Comparison of ENCODE assay signal across 9 cellular contexts in genomic region chr13:108176685-108177274, GRCh38. TPM values are rescaled to one million over a fixed set of nuclear protein-coding genes. Genes with fewer than 3 reads are reported as not detected.
DNase-seq lines count a peak whose midpoint lies in the region; ATAC-seq and TF ChIP-seq lines count a peak whose summit lies in the region.
"Had no signal": no experiment of that assay in that cellular context is flagged by ENCODE, and none has a peak within 500 bp of the region (broad histone marks: within the 10 kb centered on the region; RNA-seq: fewer than 3 reads in every experiment).

No MANE protein-coding gene starts in this region.

- H3K27ac ChIP-seq in mesendoderm (ENCODE audit: low read depth, low read length), result no peak overlapping the region

- no peaks in the 10 kb centered on the region for H3K4me1 ChIP-seq in mesendoderm (ENCODE audit: control insufficient read depth, low read depth, low read length)

- no peak overlapping the region for H3K23ac ChIP-seq in mesendoderm (ENCODE audit: low read length)

- H4K5ac ChIP-seq in mesendoderm (ENCODE audit: low read length), result no peak overlapping the region

- WGBS in mesendoderm (ENCODE audit: extremely low coverage, insufficient coverage, low lambda C conversion rate), result no CpG with 5 or more reads among the region's 8 CpGs

- no peaks in the 10 kb centered on the region for H3K79me1 ChIP-seq in mesendoderm (ENCODE audit: low read length)

- no peaks in the 10 kb centered on the region for H3K79me2 ChIP-seq in mesendoderm (ENCODE audit: control insufficient read depth, insufficient read depth, low read length)

- TF ChIP-seq CTCF in GM06990 (IDR thresholded peaks at IDR 0.05; ENCODE audit: insufficient read depth, low read length, poor library complexity, severe bottlenecking) (peak; percentile 57), brain (conservative IDR thresholded peaks at IDR 0.05) (peak; percentile 22 to 50)

- no peak overlapping the region for H4K8ac ChIP-seq in mesendoderm (ENCODE audit: low read depth, low read length)

- H3K4me3 Mint-ChIP-seq in brain, result no peak overlapping the region
- H3K4me3 Mint-ChIP-seq: T-helper 1 cell treated with Interleukin-12 subunit alpha and Interleukin-12 subunit beta and Interleukin-4 antibody, amounts not matched to agents 30 μg/mL and 1 μg/mL, for 36 hours had no signal

- DNase-seq in GM06990 (ENCODE audit: extremely low read depth, insufficient read length), result no peak
- peak; percentile 59 for DNase-seq in T-helper 9 cell
- peak; percentile 57 for DNase-seq in mesendoderm
- DNase-seq in retina, result no peak

- H2BK15ac ChIP-seq in mesendoderm (replicated peaks; ENCODE audit: low read depth), result no peak overlapping the region

- H2BK5ac ChIP-seq in mesendoderm (ENCODE audit: low read length), result no peak overlapping the region

- no peak overlapping the region for H2BK120ac ChIP-seq in mesendoderm (ENCODE audit: low read depth, low read length)

- H3K27me3 ChIP-seq in GM06990 (replicated peaks; ENCODE audit: control insufficient read depth, insufficient read depth, low read length) (no peaks in the 10 kb centered on the region), mesendoderm (ENCODE audit: insufficient read depth, low read length, poor library complexity) (no peaks in the 10 kb centered on the region)

- no peak overlapping the region for H3K4ac ChIP-seq in mesendoderm (ENCODE audit: low read depth, low read length)

- H3K4me2 ChIP-seq in mesendoderm (ENCODE audit: low read length), result no peak overlapping the region

- no peak overlapping the region for H3K4me3 ChIP-seq in GM06990 (replicated peaks; ENCODE audit: low read depth, low read length)
- H3K4me3 ChIP-seq in mesendoderm (ENCODE audit: low read length), result no peak overlapping the region

- no peaks in the 10 kb centered on the region for H3K36me3 Mint-ChIP-seq in brain

- H3K4me1 Mint-ChIP-seq in brain, result no peaks in the 10 kb centered on the region

- ATAC-seq in HG02588 (IDR thresholded peaks at IDR 0.05; ENCODE audit: unreplicated experiment), result peak; percentile 53
- no peak for ATAC-seq in GM18909 (IDR thresholded peaks at IDR 0.05; ENCODE audit: poor library complexity, unreplicated experiment)
- ATAC-seq in HG03571 (IDR thresholded peaks at IDR 0.05; ENCODE audit: unreplicated experiment), result no peak

- H2AK5ac ChIP-seq in mesendoderm (ENCODE audit: low read length), result no peak overlapping the region

- H3K36me3 ChIP-seq in GM06990 (ENCODE audit: control insufficient read depth, insufficient read depth, low read length) (no peaks in the 10 kb centered on the region), mesendoderm (ENCODE audit: control insufficient read depth, insufficient read depth, low read length) (no peaks in the 10 kb centered on the region)

- H3K27me3 Mint-ChIP-seq in brain, result peaks cover 8% of the 10 kb centered on the region

- H3K56ac ChIP-seq in mesendoderm (ENCODE audit: low read length), result no peak overlapping the region

- no peak overlapping the region for H3K18ac ChIP-seq in mesendoderm (ENCODE audit: low read length)

- H3K9ac ChIP-seq in mesendoderm (ENCODE audit: low read length), result no peak overlapping the region

- H3K9me3 Mint-ChIP-seq in brain, result peaks cover 18 to 28% (median 26%) of the 10 kb centered on the region in 5 experiments

- no peak overlapping the region for H3K27ac Mint-ChIP-seq in brain
- H3K27ac Mint-ChIP-seq: T-helper 1 cell treated with Interleukin-12 subunit alpha and Interleukin-12 subunit beta and Interleukin-4 antibody, amounts not matched to agents 30 μg/mL and 1 μg/mL, for 36 hours had no signal

RNA-seq across cellular contexts. Expression of gene LIG4, which starts 38.6 kb away (rescaled TPM):
- 2.7 TPM for polyA plus RNA-seq in brain (ENCODE audit: insufficient read depth, low read depth, low replicate concordance)
- 4.4 TPM for polyA plus RNA-seq in mesendoderm (2013, experiment 1 of 2)
- 4.4 TPM for polyA plus RNA-seq in mesendoderm (2013, experiment 2 of 2)

RNA-seq across cellular contexts. Expression of gene ABHD13, which starts 41.4 kb away (rescaled TPM):
- 2.6 TPM for polyA plus RNA-seq in brain (ENCODE audit: insufficient read depth, low read depth, low replicate concordance)
- polyA plus RNA-seq in mesendoderm (2013, experiment 1 of 2), result 5.3 TPM
- 5.1 TPM for polyA plus RNA-seq in mesendoderm (2013, experiment 2 of 2)

Comparison
In these comparisons a context has a peak if more than half of its experiments do, and no peak if none do; other contexts are left out.
1. DNase-seq: peak in T-helper 9 cell (single experiment) and mesendoderm (single experiment); none in GM06990 (single experiment) and retina (single experiment).